Comparison of ENCODE assay signal across 9 cellular contexts in the genomic region with DNA sequence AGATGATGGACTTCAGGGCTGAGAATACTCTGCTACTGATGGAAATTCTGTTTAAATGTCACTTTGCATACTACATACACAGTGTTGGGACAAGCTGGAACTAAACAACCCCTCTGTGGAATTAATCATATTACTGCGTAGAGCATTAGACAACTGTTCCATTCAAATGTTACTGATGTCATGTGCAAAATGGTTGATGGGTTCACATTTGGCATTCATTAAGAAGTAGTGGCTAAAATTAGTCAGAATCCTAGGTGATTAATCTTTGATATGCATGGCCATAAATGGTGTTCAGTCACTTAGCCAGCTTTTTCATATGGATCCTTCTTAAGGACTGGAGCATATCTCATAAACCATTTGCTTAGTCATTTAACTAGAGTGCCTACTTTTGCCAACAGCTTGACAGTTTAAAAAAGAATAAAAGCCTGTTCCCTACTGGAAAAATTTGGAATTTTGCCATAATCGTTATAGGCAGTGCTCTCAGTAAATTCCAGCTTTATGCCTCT.
DNase-seq lines count a peak whose midpoint lies in the region; ATAC-seq and TF ChIP-seq lines count a peak whose summit lies in the region.
"Had no signal": no experiment of that assay in that cellular context is flagged by ENCODE, and none has a peak within 500 bp of the region (broad histone marks: within the 10 kb centered on the region; RNA-seq: fewer than 3 reads in every experiment).

No MANE protein-coding gene starts in this region.

- no peak overlapping the region for H3K27ac Mint-ChIP-seq in CD8-positive, alpha-beta memory T cell
- H3K27ac Mint-ChIP-seq in stimulated activated effector memory CD8-positive, alpha-beta T cell treated with anti-CD3 and anti-CD28 coated beads, Interleukin-12 subunit alpha, Interleukin-12 subunit beta, amount 100 ng/mL, for 72 hours = no peak overlapping the region
- H3K27ac Mint-ChIP-seq: activated CD4-positive, alpha-beta T cell treated with anti-CD3 and anti-CD28 coated beads for 36 hours; activated naive CD4-positive, alpha-beta T cell treated with anti-CD3 and anti-CD28 coated beads, Interleukin-2, amount 50 U/mL, for 72 hours had no signal

- H3K4me3 ChIP-seq in HEK293 (ENCODE audit: low read depth, low read length) (no peak overlapping the region), fibroblast of mammary gland (ENCODE audit: control insufficient read depth, low read depth, low read length) (no peak overlapping the region), skeletal muscle cell (ENCODE audit: low read depth, low read length) (no peak overlapping the region)
- no peak overlapping the region for H3K4me3 ChIP-seq in CD8-positive, alpha-beta memory T cell (ENCODE audit: low read length)

- no peak for ATAC-seq in stimulated activated effector memory CD8-positive, alpha-beta T cell treated with anti-CD3 and anti-CD28 coated beads, Interleukin-12 subunit alpha, Interleukin-12 subunit beta, amount 100 ng/mL, for 72 hours
- ATAC-seq: activated CD4-positive, alpha-beta T cell treated with anti-CD3 and anti-CD28 coated beads for 36 hours; activated naive CD4-positive, alpha-beta T cell treated with anti-CD3 and anti-CD28 coated beads, Interleukin-2, amount 50 U/mL, for 72 hours had no signal

- H3K4me3 Mint-ChIP-seq in CD8-positive, alpha-beta memory T cell = no peak overlapping the region
- H3K4me3 Mint-ChIP-seq in stimulated activated effector memory CD8-positive, alpha-beta T cell treated with anti-CD3 and anti-CD28 coated beads, Interleukin-12 subunit alpha, Interleukin-12 subunit beta, amount 100 ng/mL, for 72 hours = no peak overlapping the region
- H3K4me3 Mint-ChIP-seq: activated CD4-positive, alpha-beta T cell treated with anti-CD3 and anti-CD28 coated beads for 36 hours had no signal

- POLR2A ChIA-PET in HEK293 (lab: Yijun Ruan, JAX) = no interaction called here
- POLR2A ChIA-PET in CD8-positive, alpha-beta memory T cell (lab: Charles Lee) = no interaction called here

- no peaks in the 10 kb centered on the region for H3K4me1 Mint-ChIP-seq in CD8-positive, alpha-beta memory T cell
- no peaks in the 10 kb centered on the region for H3K4me1 Mint-ChIP-seq in stimulated activated effector memory CD8-positive, alpha-beta T cell treated with anti-CD3 and anti-CD28 coated beads, Interleukin-12 subunit alpha, Interleukin-12 subunit beta, amount 100 ng/mL, for 72 hours
- H3K4me1 Mint-ChIP-seq: activated CD4-positive, alpha-beta T cell treated with anti-CD3 and anti-CD28 coated beads for 36 hours had no signal

- CTCF ChIA-PET in HEK293 (lab: Yijun Ruan, JAX) = interaction anchor here (0.6 kb wide), 1 partner anchor 131 kb away, joined by 3 read pairs; no protein-coding TSS in a partner anchor
- CTCF ChIA-PET in CD8-positive, alpha-beta memory T cell (lab: Charles Lee) = no interaction called here

- peaks cover 0 to 3% (median 0%) of the 10 kb centered on the region in 5 donors for H3K9me3 Mint-ChIP-seq in CD8-positive, alpha-beta memory T cell
- no peaks in the 10 kb centered on the region for H3K9me3 Mint-ChIP-seq in stimulated activated effector memory CD8-positive, alpha-beta T cell treated with anti-CD3 and anti-CD28 coated beads, Interleukin-12 subunit alpha, Interleukin-12 subunit beta, amount 100 ng/mL, for 72 hours
- H3K9me3 Mint-ChIP-seq: activated naive CD4-positive, alpha-beta T cell treated with anti-CD3 and anti-CD28 coated beads, Interleukin-2, amount 50 U/mL, for 72 hours had no signal

- H3K27me3 Mint-ChIP-seq in CD8-positive, alpha-beta memory T cell = no peaks in the 10 kb centered on the region

- H3K9me3 ChIP-seq in HEK293 (ENCODE audit: control insufficient read depth, insufficient read depth, low read depth, low read length) = no peaks in the 10 kb centered on the region
- H3K9me3 ChIP-seq in CD8-positive, alpha-beta memory T cell (ENCODE audit: low read length) = no peaks in the 10 kb centered on the region

- peaks cover 8% of the 10 kb centered on the region; the same call in 1 of the 2 replicates for H3K4me1 ChIP-seq in HEK293 (ENCODE audit: control insufficient read depth, insufficient read depth, low read length)
- no peaks in the 10 kb centered on the region for H3K4me1 ChIP-seq in CD8-positive, alpha-beta memory T cell (ENCODE audit: insufficient read depth, low read length)

- H3K36me3 ChIP-seq in HEK293 (ENCODE audit: control insufficient read depth in 2 of 2, insufficient read depth in 1 of 2, low read length in 2 of 2) = no peaks in the 10 kb centered on the region
- H3K36me3 ChIP-seq in CD8-positive, alpha-beta memory T cell (ENCODE audit: insufficient read depth, low read length) = no peaks in the 10 kb centered on the region

- no peaks in the 10 kb centered on the region for H3K27me3 ChIP-seq in CD8-positive, alpha-beta memory T cell (ENCODE audit: insufficient read depth, low read length, poor library complexity, severe bottlenecking)

- H3K27ac ChIP-seq in HEK293 (ENCODE audit: extremely low read depth, low read depth, low read length) = no peak overlapping the region
- no peak overlapping the region for H3K27ac ChIP-seq in CD8-positive, alpha-beta memory T cell (ENCODE audit: low read depth, low read length)

- no peaks in the 10 kb centered on the region for H3K36me3 Mint-ChIP-seq in CD8-positive, alpha-beta memory T cell
- H3K36me3 Mint-ChIP-seq in stimulated activated effector memory CD8-positive, alpha-beta T cell treated with anti-CD3 and anti-CD28 coated beads, Interleukin-12 subunit alpha, Interleukin-12 subunit beta, amount 100 ng/mL, for 72 hours = no peaks in the 10 kb centered on the region
- H3K36me3 Mint-ChIP-seq: activated naive CD4-positive, alpha-beta T cell treated with anti-CD3 and anti-CD28 coated beads, Interleukin-2, amount 50 U/mL, for 72 hours had no signal

- DNase-seq in NCI-H524 (lab: John Stamatoyannopoulos, UW) (peak; percentile 23 to 71), fibroblast of mammary gland (ENCODE audit: low read depth) (peak; percentile 95), skeletal muscle cell (ENCODE audit: low read depth) (peak; percentile 67)
- DNase-seq in CD8-positive, alpha-beta memory T cell = no peak
- no peak for DNase-seq in stimulated activated effector memory CD8-positive, alpha-beta T cell treated with anti-CD3 and anti-CD28 coated beads, Interleukin-12 subunit alpha, Interleukin-12 subunit beta, amount 100 ng/mL, for 72 hours (ENCODE audit: low spot score in 2 of 2)
- no peak for DNase-seq in NK-92 treated with Interleukin-12 subunit alpha and Interleukin-12 subunit beta, amount 100 ng/mL, for 24 hours (lab: John Stamatoyannopoulos, UW)
- DNase-seq: activated CD4-positive, alpha-beta T cell treated with anti-CD3 and anti-CD28 coated beads for 36 hours had no signal

- TF ChIP-seq CTCF in HEK293 (tag by site-specific recombination; IDR thresholded peaks at IDR 0.05) = no peak
- no peak for TF ChIP-seq CTCF in fibroblast of mammary gland (conservative IDR thresholded peaks at IDR 0.05; ENCODE audit: control insufficient read depth, insufficient read depth, low read depth, low read length)

TF ChIP-seq in HEK293, 187 proteins besides CTCF, POLR2A, EP300 and RAD21 (continues in another document):
- TF ChIP-seq, protein P1, sequence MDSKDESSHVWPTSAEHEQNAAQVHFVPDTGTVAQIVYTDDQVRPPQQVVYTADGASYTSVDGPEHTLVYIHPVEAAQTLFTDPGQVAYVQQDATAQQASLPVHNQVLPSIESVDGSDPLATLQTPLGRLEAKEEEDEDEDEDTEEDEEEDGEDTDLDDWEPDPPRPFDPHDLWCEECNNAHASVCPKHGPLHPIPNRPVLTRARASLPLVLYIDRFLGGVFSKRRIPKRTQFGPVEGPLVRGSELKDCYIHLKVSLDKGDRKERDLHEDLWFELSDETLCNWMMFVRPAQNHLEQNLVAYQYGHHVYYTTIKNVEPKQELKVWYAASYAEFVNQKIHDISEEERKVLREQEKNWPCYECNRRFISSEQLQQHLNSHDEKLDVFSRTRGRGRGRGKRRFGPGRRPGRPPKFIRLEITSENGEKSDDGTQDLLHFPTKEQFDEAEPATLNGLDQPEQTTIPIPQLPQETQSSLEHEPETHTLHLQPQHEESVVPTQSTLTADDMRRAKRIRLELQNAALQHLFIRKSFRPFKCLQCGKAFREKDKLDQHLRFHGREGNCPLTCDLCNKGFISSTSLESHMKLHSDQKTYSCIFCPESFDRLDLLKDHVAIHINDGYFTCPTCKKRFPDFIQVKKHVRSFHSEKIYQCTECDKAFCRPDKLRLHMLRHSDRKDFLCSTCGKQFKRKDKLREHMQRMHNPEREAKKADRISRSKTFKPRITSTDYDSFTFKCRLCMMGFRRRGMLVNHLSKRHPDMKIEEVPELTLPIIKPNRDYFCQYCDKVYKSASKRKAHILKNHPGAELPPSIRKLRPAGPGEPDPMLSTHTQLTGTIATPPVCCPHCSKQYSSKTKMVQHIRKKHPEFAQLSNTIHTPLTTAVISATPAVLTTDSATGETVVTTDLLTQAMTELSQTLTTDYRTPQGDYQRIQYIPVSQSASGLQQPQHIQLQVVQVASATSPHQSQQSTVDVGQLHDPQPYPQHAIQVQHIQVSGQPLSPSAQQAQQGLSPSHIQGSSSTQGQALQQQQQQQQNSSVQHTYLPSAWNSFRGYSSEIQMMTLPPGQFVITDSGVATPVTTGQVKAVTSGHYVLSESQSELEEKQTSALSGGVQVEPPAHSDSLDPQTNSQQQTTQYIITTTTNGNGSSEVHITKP (tag by site-specific recombination; IDR thresholded peaks at IDR 0.05) = 0 out of 2 replicates have a peak, but pooled peaks have one; percentile 15
- no peak for TF ChIP-seq ZNF571 (tag by site-specific recombination; IDR thresholded peaks at IDR 0.05)
- TF ChIP-seq, protein P2, sequence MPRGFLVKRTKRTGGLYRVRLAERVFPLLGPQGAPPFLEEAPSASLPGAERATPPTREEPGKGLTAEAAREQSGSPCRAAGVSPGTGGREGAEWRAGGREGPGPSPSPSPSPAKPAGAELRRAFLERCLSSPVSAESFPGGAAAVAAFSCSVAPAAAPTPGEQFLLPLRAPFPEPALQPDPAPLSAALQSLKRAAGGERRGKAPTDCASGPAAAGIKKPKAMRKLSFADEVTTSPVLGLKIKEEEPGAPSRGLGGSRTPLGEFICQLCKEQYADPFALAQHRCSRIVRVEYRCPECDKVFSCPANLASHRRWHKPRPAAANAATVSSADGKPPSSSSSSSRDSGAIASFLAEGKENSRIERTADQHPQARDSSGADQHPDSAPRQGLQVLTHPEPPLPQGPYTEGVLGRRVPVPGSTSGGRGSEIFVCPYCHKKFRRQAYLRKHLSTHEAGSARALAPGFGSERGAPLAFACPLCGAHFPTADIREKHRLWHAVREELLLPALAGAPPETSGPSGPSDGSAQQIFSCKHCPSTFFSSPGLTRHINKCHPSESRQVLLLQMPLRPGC (tag by site-specific recombination; IDR thresholded peaks at IDR 0.05) = no peak
- no peak for TF ChIP-seq KLF16 (tag by site-specific recombination; IDR thresholded peaks at IDR 0.05)
- TF ChIP-seq BCL11B (tag by site-specific recombination; IDR thresholded peaks at IDR 0.05; ENCODE audit: low read depth) = no peak

Comparison
In these comparisons a context has a peak if more than half of its experiments do, and no peak if none do; other contexts are left out.
1. DNase-seq: peak in NCI-H524 (2 of 2), fibroblast of mammary gland (single experiment) and skeletal muscle cell (single experiment); none in CD8-positive, alpha-beta memory T cell (0 of 5), stimulated activated effector memory CD8-positive, alpha-beta T cell treated with anti-CD3 and anti-CD28 coated beads, Interleukin-12 subunit alpha, Interleukin-12 subunit beta, amount 100 ng/mL, for 72 hours (0 of 2) and NK-92 treated with Interleukin-12 subunit alpha and Interleukin-12 subunit beta, amount 100 ng/mL, for 24 hours (single experiment).